In genomic region chr4:32394255-32394654, GRCh38 we compare ENCODE assay signal across 23 cellular contexts.
DNase-seq lines count a peak whose midpoint lies in the region; ATAC-seq, FAIRE-seq and TF ChIP-seq lines count a peak whose summit lies in the region.
"Had no signal": no experiment of that assay in that cellular context is flagged by ENCODE, and none has a peak within 500 bp of the region (broad histone marks: within the 10 kb centered on the region; RNA-seq: fewer than 3 reads in every experiment).

No MANE protein-coding gene starts in this region.

- in situ Hi-C loops in HepG2 (cut with HindIII; ENCODE audit: extremely low pct_ligation_motif_present, low pct_unique_long_range_greater_than_20kb), result no loop called here

- H2BK12ac ChIP-seq in H1 (ENCODE audit: low read depth, low read length), result no peak overlapping the region

- no peaks in the 10 kb centered on the region for H3K9me2 ChIP-seq in SU-DHL-6 (replicated peaks; ENCODE audit: insufficient read depth, low read length)

- H2AK5ac ChIP-seq in H1 (ENCODE audit: low read depth, low read length), result no peak overlapping the region

- no peak overlapping the region for H4K8ac ChIP-seq in H1 (ENCODE audit: extremely low read depth, insufficient read depth, low read length)

- no peak for TF ChIP-seq POLR2A in HepG2 (IDR thresholded peaks at IDR 0.05; ENCODE audit: insufficient read depth in 1 of 2, low read depth in 2 of 2, low read length in 2 of 2)
- no peak for TF ChIP-seq POLR2A in right lobe of liver (IDR thresholded peaks at IDR 0.05)
- TF ChIP-seq POLR2A in H1 (IDR thresholded peaks at IDR 0.05; ENCODE audit: control extremely low read depth in 1 of 2, low read depth in 2 of 2, low read length in 2 of 2), result no peak

- H3K4ac ChIP-seq in H1 (replicated peaks; ENCODE audit: insufficient read length, low read depth, low read length), result no peak overlapping the region

- TF ChIP-seq CTCF in HepG2 (CRISPR knock-in tag; IDR thresholded peaks at IDR 0.05) (no peak), right lobe of liver (IDR thresholded peaks at IDR 0.05) (no peak), SU-DHL-6 (IDR thresholded peaks at IDR 0.05; ENCODE audit: insufficient read depth, low read length, poor library complexity, severe bottlenecking) (no peak), H1 (IDR thresholded peaks at IDR 0.05; ENCODE audit: control extremely low read depth in 1 of 3, insufficient read depth in 1 of 3, low read depth in 1 of 3, low read length in 3 of 3) (no peak)

- H3F3A ChIP-seq in SU-DHL-6 (ENCODE audit: insufficient read depth), result no peaks in the 10 kb centered on the region

- FAIRE-seq in HepG2 (lab: Jason Lieb, UNC) (no peak), H1 (lab: Jason Lieb, UNC) (no peak)
- FAIRE-seq: A204.1, D721Med, G401.6, GM12891, GM19239 had no signal

- H2BK5ac ChIP-seq in H1 (ENCODE audit: low read depth, low read length), result no peak overlapping the region

- H3K27me3 ChIP-seq in HepG2 (ENCODE audit: control insufficient read depth in 1 of 2, insufficient read depth in 2 of 2, low read length in 2 of 2), result no peaks in the 10 kb centered on the region
- no peaks in the 10 kb centered on the region for H3K27me3 ChIP-seq in right lobe of liver
- no peaks in the 10 kb centered on the region for H3K27me3 ChIP-seq in H7 (ENCODE audit: control insufficient read depth, insufficient read depth, low read length)
- H3K27me3 ChIP-seq in SU-DHL-6 (ENCODE audit: low read length), result no peaks in the 10 kb centered on the region
- H3K27me3 ChIP-seq in H1 (replicated peaks in 1 of 4; ENCODE audit: control insufficient read depth in 3 of 4, extremely low read depth in 1 of 4, insufficient read depth in 3 of 4, low read length in 3 of 4), result no peaks in the 10 kb centered on the region
- H3K27me3 ChIP-seq: BLaER1 treated with 17β-estradiol and CSF1 and Interleukin-3, amounts not matched to agents 10 nM and 100 nM had no signal

- no peak overlapping the region for H2AFZ ChIP-seq in HepG2 (ENCODE audit: low read length)
- H2AFZ ChIP-seq in SU-DHL-6 (ENCODE audit: low read depth, low read length, severe bottlenecking), result peak overlapping the region; percentile 87
- H2AFZ ChIP-seq in H1 (ENCODE audit: low read length), result no peak overlapping the region

- H3K36me3 ChIP-seq in HepG2 (replicated peaks in 1 of 2; ENCODE audit: control insufficient read depth in 1 of 2, insufficient read depth in 2 of 2, low read length in 2 of 2) (no peaks in the 10 kb centered on the region), right lobe of liver (no peaks in the 10 kb centered on the region), H7 (replicated peaks; ENCODE audit: control insufficient read depth, insufficient read depth, low read length) (no peaks in the 10 kb centered on the region), SU-DHL-6 (ENCODE audit: low read length) (no peaks in the 10 kb centered on the region), H1 (ENCODE audit: control insufficient read depth in 2 of 4, insufficient read depth in 4 of 4, low read length in 3 of 4) (no peaks in the 10 kb centered on the region)
- H3K36me3 ChIP-seq: BLaER1 treated with 17β-estradiol and CSF1 and Interleukin-3, amounts not matched to agents 10 nM and 100 nM had no signal

- H3K14ac ChIP-seq in H1 (ENCODE audit: insufficient read length), result no peak overlapping the region

- POLR2A ChIA-PET in HepG2 (lab: Yijun Ruan, JAX), result no interaction called here
- POLR2A ChIA-PET in H1 (lab: Charles Lee; ENCODE audit: partially characterized antibody), result no interaction called here

- H2BK15ac ChIP-seq in H1 (ENCODE audit: low read length), result no peak overlapping the region

- H2BK120ac ChIP-seq in H1 (replicated peaks; ENCODE audit: low read depth, low read length), result no peak overlapping the region

- H3K56ac ChIP-seq in H1 (replicated peaks; ENCODE audit: insufficient read length, low read depth, low read length), result no peak overlapping the region

- H3K79me1 ChIP-seq in H1 (ENCODE audit: low read depth, low read length), result no peaks in the 10 kb centered on the region

- no peak overlapping the region for H4K5ac ChIP-seq in H1 (ENCODE audit: insufficient read length, low read depth, low read length)

- H3K18ac ChIP-seq in H1 (ENCODE audit: extremely low read depth, low read length), result no peak overlapping the region

- H3K79me2 ChIP-seq in HepG2 (ENCODE audit: insufficient read depth, low read length) (no peaks in the 10 kb centered on the region), SU-DHL-6 (ENCODE audit: insufficient read depth, low read length) (no peaks in the 10 kb centered on the region), H1 (ENCODE audit: control insufficient read depth in 1 of 2, insufficient read depth in 2 of 2, low read length in 2 of 2) (no peaks in the 10 kb centered on the region)

- no peak overlapping the region for H3K9ac ChIP-seq in HepG2 (ENCODE audit: insufficient read depth, low read depth, low read length)
- H3K9ac ChIP-seq in SU-DHL-6 (ENCODE audit: low read length), result no peak overlapping the region
- no peak overlapping the region for H3K9ac ChIP-seq in H1 (replicated peaks in 1 of 4; ENCODE audit: extremely low read depth in 1 of 4, low read depth in 3 of 4, low read length in 3 of 4)
- H3K9ac ChIP-seq: BLaER1 treated with 17β-estradiol and CSF1 and Interleukin-3, amounts not matched to agents 10 nM and 100 nM had no signal

- TF ChIP-seq EP300 in HepG2 (IDR thresholded peaks at IDR 0.05; ENCODE audit: low read depth in 2 of 2, low read length in 2 of 2) (no peak), HepG2 (CRISPR knock-in tag; IDR thresholded peaks at IDR 0.05; ENCODE audit: borderline replicate concordance) (no peak), H1 (IDR thresholded peaks at IDR 0.05; ENCODE audit: borderline replicate concordance in 1 of 2, low read depth in 2 of 2, low read length in 2 of 2) (no peak)

- intact Hi-C loops in HepG2 (cut with micrococcal nuclease; ENCODE audit: unreplicated experiment) (no loop called here), right lobe of liver (cut with DNase I) (no loop called here)

- H3K4me3 ChIP-seq in HepG2 (replicated peaks in 1 of 3; ENCODE audit: insufficient read depth in 1 of 3, low read depth in 2 of 3, low read length in 3 of 3), result no peak overlapping the region
- H3K4me3 ChIP-seq in right lobe of liver, result no peak overlapping the region
- H3K4me3 ChIP-seq in H7 (ENCODE audit: insufficient read depth, low read depth, low read length), result no peak overlapping the region
- H3K4me3 ChIP-seq in SU-DHL-6 (ENCODE audit: insufficient read depth, low read length, poor library complexity, severe bottlenecking), result no peak overlapping the region
- no peak overlapping the region for H3K4me3 ChIP-seq in H1 (ENCODE audit: extremely low read depth in 1 of 4, insufficient read depth in 2 of 4, low read depth in 3 of 4, low read length in 4 of 4)
- H3K4me3 ChIP-seq: BLaER1 treated with 17β-estradiol and CSF1 and Interleukin-3, amounts not matched to agents 10 nM and 100 nM had no signal

- no peak overlapping the region for H2BK20ac ChIP-seq in H1 (ENCODE audit: low read length)

- H4K91ac ChIP-seq in H1 (replicated peaks; ENCODE audit: insufficient read length, low read length), result no peak overlapping the region

- H3K4me1 ChIP-seq in HepG2 (ENCODE audit: insufficient read depth, low read length), result no peaks in the 10 kb centered on the region
- H3K4me1 ChIP-seq in right lobe of liver, result no peaks in the 10 kb centered on the region
- no peaks in the 10 kb centered on the region for H3K4me1 ChIP-seq in H1 (replicated peaks in 1 of 4; ENCODE audit: control insufficient read depth in 3 of 4, insufficient read depth in 4 of 4, low read length in 3 of 4)
- H3K4me1 ChIP-seq: BLaER1 treated with 17β-estradiol and CSF1 and Interleukin-3, amounts not matched to agents 10 nM and 100 nM; Caco-2 had no signal

- BruUV-seq in HepG2 (replicated peaks; lab: Mats Ljungman, UMichigan), result no TSS peak

- H3K23ac ChIP-seq in H1 (ENCODE audit: insufficient read length), result no peak overlapping the region

- ATAC-seq in HepG2 (no peak), right lobe of liver (no peak), GM19395 (IDR thresholded peaks at IDR 0.05; ENCODE audit: unreplicated experiment) (no peak)
- ATAC-seq: CD8-positive, alpha-beta T cell had no signal

- H3K4me2 ChIP-seq in HepG2 (ENCODE audit: low read depth, low read length), result no peak overlapping the region
- H3K4me2 ChIP-seq in SU-DHL-6 (ENCODE audit: low read depth, low read length, poor library complexity, severe bottlenecking), result no peak overlapping the region
- no peak overlapping the region for H3K4me2 ChIP-seq in H1 (ENCODE audit: insufficient read depth in 1 of 2, low read depth in 2 of 2, low read length in 2 of 2)
- H3K4me2 ChIP-seq: BLaER1 treated with 17β-estradiol and CSF1 and Interleukin-3, amounts not matched to agents 10 nM and 100 nM had no signal

- H3K9me3 ChIP-seq in HepG2 (ENCODE audit: low read length) (no peaks in the 10 kb centered on the region), right lobe of liver (no peaks in the 10 kb centered on the region), SU-DHL-6 (ENCODE audit: insufficient read depth, low read length) (no peaks in the 10 kb centered on the region; the same call in 1 of the 2 replicates), H1 (ENCODE audit: insufficient read depth in 2 of 2, low read depth in 1 of 2, low read length in 1 of 2) (no peaks in the 10 kb centered on the region)
- H3K9me3 ChIP-seq: BLaER1 treated with 17β-estradiol and CSF1 and Interleukin-3, amounts not matched to agents 10 nM and 100 nM; Caco-2 had no signal

- H3K27ac ChIP-seq in HepG2 (ENCODE audit: extremely low read length, insufficient read depth, low read length) (no peak overlapping the region), right lobe of liver (no peak overlapping the region), SU-DHL-6 (ENCODE audit: low read depth, low read length) (no peak overlapping the region), H1 (ENCODE audit: low read depth, low read length) (no peak overlapping the region)
- H3K27ac ChIP-seq: BLaER1 treated with 17β-estradiol and CSF1 and Interleukin-3, amounts not matched to agents 10 nM and 100 nM; C4-2B had no signal

- TF ChIP-seq RAD21 in HepG2 (CRISPR knock-in tag; IDR thresholded peaks at IDR 0.05) (no peak), H1 (IDR thresholded peaks at IDR 0.05 in 1 of 2, conservative IDR thresholded peaks at IDR 0.05 in 1 of 2; ENCODE audit: low read depth in 2 of 2, low read length in 2 of 2) (no peak)

- no peaks in the 10 kb centered on the region for H3K23me2 ChIP-seq in H1 (ENCODE audit: low read depth, low read length)

- DNase-seq in HepG2 (ENCODE audit: low spot score), result no peak
- DNase-seq in right lobe of liver, result no peak
- DNase-seq in H7, result peak; percentile 3
- DNase-seq in H1 (ENCODE audit: low read depth in 1 of 2, low spot score in 2 of 2), result no peak
- DNase-seq in stimulated activated CD4-positive, alpha-beta T cell treated with anti-CD3 and anti-CD28 coated beads, Interleukin-15, amount 100 ng/mL, for 24 hours, result no peak
- no peak for DNase-seq in NCI-H1092 (lab: John Stamatoyannopoulos, UW)
- DNase-seq: 8988T; AML-193; Caco-2; Calu3; CD4-positive, alpha-beta T cell; CD8-positive, alpha-beta T cell; DMS79 treated with DMSO at 0.1 percent for 48 hours; GF-D8 had no signal

- CTCF ChIA-PET in HepG2 (lab: Yijun Ruan, JAX; ENCODE audit: low intra/inter-chr PET ratio, low total read pairs), result no interaction called here
- CTCF ChIA-PET in H1 (lab: Charles Lee; ENCODE audit: partially characterized antibody), result no interaction called here

- 90% methylated on average over 1 of the region's 1 CpG for WGBS in HepG2 (ENCODE audit: low lambda C conversion rate)
- WGBS in right lobe of liver (ENCODE audit: insufficient coverage, low coverage, low lambda C conversion rate, missing lambda C conversion rate), result 67% methylated on average over 1 of the region's 1 CpG
- 100% methylated on average over 1 of the region's 1 CpG; no CpG with 5 or more reads in 1 of the 2 experiments for whole genome bisulfite sequencing in H1 (ENCODE audit: extremely low coverage in 1 of 2, insufficient coverage in 1 of 2, insufficient read length in 1 of 2, insufficient replicate concordance in 2 of 2, low coverage in 1 of 2, low lambda C conversion rate in 2 of 2, missing lambda C conversion rate in 1 of 2), 2 experiments

- H4K20me1 ChIP-seq in HepG2 (ENCODE audit: insufficient read depth, low read length) (no peaks in the 10 kb centered on the region), SU-DHL-6 (ENCODE audit: low read depth, low read length) (no peaks in the 10 kb centered on the region), H1 (replicated peaks in 1 of 2; ENCODE audit: control insufficient read depth in 1 of 2, insufficient read depth in 2 of 2, low read length in 2 of 2) (no peaks in the 10 kb centered on the region)
- H4K20me1 ChIP-seq: BLaER1 treated with 17β-estradiol and CSF1 and Interleukin-3, amounts not matched to agents 10 nM and 100 nM had no signal

Comparison
In these comparisons a context has a peak if more than half of its experiments do, and no peak if none do; other contexts are left out.
1. Of the 41 proteins assayed by ChIP-seq in both HepG2 and H1: peak only in HepG2: none; only in H1: none; in both: MAFK; in neither: 40.